ENCODE assay signal across 8 cellular contexts in the genomic region with DNA sequence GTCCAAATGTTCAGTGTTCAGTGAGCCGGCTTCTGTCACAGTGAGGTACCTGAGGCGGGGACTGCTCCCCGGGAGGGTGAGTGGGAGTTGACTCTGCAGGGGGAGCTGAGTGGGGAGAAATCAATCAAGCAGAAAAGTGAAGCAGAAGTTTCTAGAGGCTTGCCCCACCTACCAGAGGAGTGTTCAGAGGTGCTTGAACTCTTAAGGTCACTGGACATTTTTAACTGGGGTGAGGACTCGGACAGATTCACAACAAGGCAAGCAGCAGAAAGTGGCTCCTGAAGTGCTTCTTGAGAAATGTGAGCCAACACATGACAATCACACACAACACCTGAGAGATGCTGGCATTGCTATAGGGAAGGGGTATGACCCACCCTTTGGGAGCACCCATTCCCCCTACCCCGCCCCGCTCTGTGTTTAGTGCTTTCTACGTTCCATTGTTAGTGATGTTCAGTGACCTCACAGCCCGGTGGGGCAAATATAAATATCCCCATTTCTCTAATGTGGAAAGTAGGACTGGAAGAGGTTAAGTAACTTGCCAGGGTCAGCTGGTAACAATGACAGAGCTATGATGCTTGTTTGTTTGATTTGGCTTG. TPM values are rescaled to one million over a fixed set of nuclear protein-coding genes. Genes with fewer than 3 reads are reported as not detected.
A peak's percentile ranks its signal among the peaks of the same experiment; 100 is the strongest.
DNase-seq lines count a peak whose midpoint lies in the region; ATAC-seq, FAIRE-seq and TF ChIP-seq lines count a peak whose summit lies in the region.

No MANE protein-coding gene starts in this region.

- H3K4me3 ChIP-seq in WERI-Rb-1 (ENCODE audit: low read depth, low read length), result no peak overlapping the region
- H3K4me3 ChIP-seq in keratinocyte (ENCODE audit: control insufficient read depth in 2 of 3, extremely low read depth in 1 of 3, insufficient read depth in 2 of 3, low read depth in 1 of 3, low read length in 3 of 3), result no peak overlapping the region
- H3K4me3 ChIP-seq in thymus (ENCODE audit: low read length), result no peak overlapping the region

- no peak for TF ChIP-seq CTCF in WERI-Rb-1 (IDR thresholded peaks at IDR 0.05; ENCODE audit: low read depth, low read length)
- TF ChIP-seq CTCF in keratinocyte (optimal IDR thresholded peaks at IDR 0.05 in 1 of 3, IDR thresholded peaks at IDR 0.05 in 1 of 3, conservative IDR thresholded peaks at IDR 0.05 in 1 of 3; ENCODE audit: extremely low read depth in 1 of 3, insufficient read depth in 2 of 3, low read length in 3 of 3), result no peak

- no peaks in the 10 kb centered on the region for H3K27me3 Mint-ChIP-seq in activated CD4-positive, alpha-beta T cell treated with anti-CD3 and anti-CD28 coated beads for 36 hours

- H3K4me1 ChIP-seq in keratinocyte (ENCODE audit: control insufficient read depth, extremely low read depth, insufficient read depth, low read length) (peaks cover 11% of the 10 kb centered on the region), thymus (ENCODE audit: control insufficient read depth, insufficient read depth, low read length) (peaks cover 14% of the 10 kb centered on the region)

- H3K9me1 ChIP-seq in keratinocyte (ENCODE audit: control insufficient read depth, extremely low read depth, insufficient read depth, low read length), result no peaks in the 10 kb centered on the region

- H3K4me3 Mint-ChIP-seq in activated CD4-positive, alpha-beta T cell treated with anti-CD3 and anti-CD28 coated beads for 36 hours, result peak overlapping the region; percentile 41

- H3K36me3 ChIP-seq in WERI-Rb-1 (no peaks in the 10 kb centered on the region), keratinocyte (ENCODE audit: control insufficient read depth in 2 of 2, extremely low read depth in 1 of 2, insufficient read depth in 2 of 2, low read length in 2 of 2) (no peaks in the 10 kb centered on the region), thymus (ENCODE audit: control insufficient read depth, insufficient read depth) (no peaks in the 10 kb centered on the region)

- no peaks in the 10 kb centered on the region for H3K9me3 ChIP-seq in WERI-Rb-1 (ENCODE audit: severe bottlenecking)
- peaks cover 2% of the 10 kb centered on the region for H3K9me3 ChIP-seq in keratinocyte (ENCODE audit: control insufficient read depth, low read depth, low read length)
- peaks cover 1% of the 10 kb centered on the region for H3K9me3 ChIP-seq in thymus (ENCODE audit: control insufficient read depth)

- no peak for FAIRE-seq in keratinocyte (lab: Jason Lieb, UNC)

- CTCF ChIA-PET in activated CD4-positive, alpha-beta T cell treated with anti-CD3 and anti-CD28 coated beads for 36 hours (lab: Charles Lee), result interaction anchor here (0.7 to 3.4 kb wide), 15 partner anchors 8 to 263 kb away, joined by 3 to 22 read pairs (median 4); a partner anchor contains a TSS

- peaks cover 46% of the 10 kb centered on the region for H3K4me1 Mint-ChIP-seq in activated CD4-positive, alpha-beta T cell treated with anti-CD3 and anti-CD28 coated beads for 36 hours

- no peak for DNase-seq in activated CD4-positive, alpha-beta T cell treated with anti-CD3 and anti-CD28 coated beads for 36 hours
- no peak for DNase-seq in activated CD4-positive, alpha-beta T cell treated with anti-CD3 and anti-CD28 coated beads, Interleukin-2, amount 50 U/mL, for 4 hours
- no peak for DNase-seq in WERI-Rb-1
- no peak for DNase-seq in keratinocyte (ENCODE audit: low read depth, low spot score)
- no peak for DNase-seq in mucosa of gallbladder (ENCODE audit: low spot score)
- no peak for DNase-seq in NCI-H1436 (lab: John Stamatoyannopoulos, UW)

- POLR2A ChIA-PET in activated CD4-positive, alpha-beta T cell treated with anti-CD3 and anti-CD28 coated beads for 36 hours (lab: Charles Lee), result interaction anchor here (2.1 to 2.2 kb wide), 2 partner anchors 13 to 48 kb away, joined by 6 to 12 read pairs; a partner anchor contains a TSS

- H3K27ac ChIP-seq in WERI-Rb-1 (peak overlapping the region; percentile 57), keratinocyte (ENCODE audit: control insufficient read depth, insufficient read depth, low read length) (peak overlapping the region; percentile 37), thymus (ENCODE audit: low read depth) (peak overlapping the region; percentile 76)

- no peaks in the 10 kb centered on the region for H3K79me2 ChIP-seq in keratinocyte (ENCODE audit: control insufficient read depth, insufficient read depth, low read length)

- dilution Hi-C loops in keratinocyte (cut with MboI; ENCODE audit: extremely low pct_ligation_motif_present, low sequenced_read_pairs), result no loop called here

- ATAC-seq in activated CD4-positive, alpha-beta T cell treated with anti-CD3 and anti-CD28 coated beads for 36 hours, result no peak
- ATAC-seq in GM21825 (IDR thresholded peaks at IDR 0.05; ENCODE audit: unreplicated experiment), result no peak

- H3K9me3 Mint-ChIP-seq in activated CD4-positive, alpha-beta T cell treated with anti-CD3 and anti-CD28 coated beads for 36 hours (ENCODE audit: low read depth), result no peaks in the 10 kb centered on the region

- no peak overlapping the region for H3K9ac ChIP-seq in keratinocyte (ENCODE audit: control insufficient read depth, extremely low read depth, insufficient read depth, low read length)

- WGBS in thymus, result 93% methylated on average over 8 of the region's 8 CpGs

- intact Hi-C loops in activated CD4-positive, alpha-beta T cell treated with anti-CD3 and anti-CD28 coated beads for 36 hours (cut with DNase I, micrococcal nuclease), result loop anchor here (1.0 to 5.0 kb wide), 9 partner anchors 15 to 371 kb away; no protein-coding TSS in a partner anchor

- H3K36me3 Mint-ChIP-seq in activated CD4-positive, alpha-beta T cell treated with anti-CD3 and anti-CD28 coated beads for 36 hours (ENCODE audit: low read depth), result peaks cover 3% of the 10 kb centered on the region

- H3K27me3 ChIP-seq in WERI-Rb-1 (ENCODE audit: insufficient read depth, low read depth, severe bottlenecking), result no peaks in the 10 kb centered on the region
- H3K27me3 ChIP-seq in keratinocyte (ENCODE audit: control insufficient read depth, extremely low read depth, insufficient read depth, low read length), result no peaks in the 10 kb centered on the region
- H3K27me3 ChIP-seq in thymus (ENCODE audit: control insufficient read depth, insufficient read depth), result no peaks in the 10 kb centered on the region

- no peak overlapping the region for H3K4me2 ChIP-seq in keratinocyte (ENCODE audit: control insufficient read depth, extremely low read depth, insufficient read depth, low read depth, low read length)

- H2AFZ ChIP-seq in keratinocyte (ENCODE audit: control insufficient read depth, low read length), result peak overlapping the region; percentile 67

- H4K20me1 ChIP-seq in keratinocyte (ENCODE audit: control insufficient read depth, extremely low read depth, insufficient read depth, low read length), result no peaks in the 10 kb centered on the region

- peak overlapping the region; percentile 88 for H3K27ac Mint-ChIP-seq in activated CD4-positive, alpha-beta T cell treated with anti-CD3 and anti-CD28 coated beads for 36 hours

RNA-seq across cellular contexts. Expression of a gene that starts 48.6 kb away (rescaled TPM):
- total RNA-seq in activated CD4-positive, alpha-beta T cell treated with anti-CD3 and anti-CD28 coated beads for 36 hours, result 100 to 1,000 TPM in 1 of 2 experiments, 10 to 100 TPM in 1; 85.1 to 104 TPM
- 8.4 to 17.0 TPM (median 16.7 TPM) in 3 replicates for polyA plus RNA-seq in keratinocyte
- polyA plus RNA-seq in keratinocyte (2011; ENCODE audit: low read depth), result 156 TPM
- 8.4 and 9.5 TPM in 2 replicates for polyA plus RNA-seq in keratinocyte (2011; cell fraction: cytosol; rRNA removed)
- 59.3 and 73.1 TPM in 2 replicates for polyA plus RNA-seq in keratinocyte (2011; cell fraction: nucleus; rRNA removed)
- 17.9 and 38.7 TPM in 2 replicates for polyA plus RNA-seq in keratinocyte (2012; ENCODE audit: low replicate concordance)
- polyA minus RNA-seq in keratinocyte, result 53.0 to 98.1 TPM (median 93.5 TPM) in 3 replicates
- polyA minus RNA-seq in keratinocyte (2011; cell fraction: cytosol; rRNA and poly(A)+ RNA removed), result 21.5 TPM
- 110 and 218 TPM in 2 replicates for polyA minus RNA-seq in keratinocyte (2011; cell fraction: nucleus; rRNA and poly(A)+ RNA removed)
- polyA plus RNA-seq in thymus, result 49.8 TPM
- 184 TPM for total RNA-seq in mucosa of gallbladder
